Comparison of ENCODE assay signal across 20 cellular contexts in the genomic region with DNA sequence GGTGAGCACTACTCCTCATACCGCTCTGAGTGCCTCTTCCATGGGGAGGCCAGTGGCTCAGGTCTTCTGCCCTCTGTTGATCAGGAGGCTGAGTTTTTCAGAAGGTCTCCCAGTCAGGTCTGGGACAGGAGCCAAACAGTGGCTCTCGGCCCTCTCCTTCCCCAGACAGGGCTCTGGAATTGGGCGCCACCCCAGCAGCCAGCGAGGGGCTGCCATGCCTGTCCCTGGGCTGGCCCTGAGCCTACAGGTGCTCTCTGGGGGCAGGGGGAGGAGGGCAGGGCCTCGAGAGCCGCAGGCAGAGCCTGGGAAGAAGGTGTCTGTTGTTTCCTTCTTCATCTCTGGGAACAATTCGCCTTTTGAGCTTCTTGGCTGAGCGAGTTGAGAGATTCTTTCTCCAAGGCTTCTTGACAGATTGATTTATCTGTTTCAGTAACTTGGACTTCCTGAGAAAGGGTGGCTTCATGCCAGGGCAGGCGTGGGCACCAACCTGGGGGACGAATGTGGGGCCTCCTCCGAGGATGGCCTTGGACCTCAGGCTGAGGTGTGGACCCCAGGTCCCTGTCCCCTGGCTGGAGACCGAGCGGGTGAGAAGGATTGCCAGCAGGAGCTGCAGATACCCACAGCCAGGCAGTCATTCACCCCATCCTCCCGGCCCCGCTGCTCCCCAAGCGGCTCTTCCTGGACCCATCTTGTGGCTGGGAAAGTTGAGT.
"Had no signal": no experiment of that assay in that cellular context is flagged by ENCODE, and none has a peak within 500 bp of the region (broad histone marks: within the 10 kb centered on the region; RNA-seq: fewer than 3 reads in every experiment).

No MANE protein-coding gene starts in this region.

- H3K4me1 ChIP-seq: foreskin keratinocyte, uterus had no signal

- H3K4me3 Mint-ChIP-seq: activated CD4-positive, alpha-beta memory T cell treated with anti-CD3 and anti-CD28 coated beads, Interleukin-2, amount 10 ng/mL, durations not matched to agents 7 days and 5 days; activated naive CD8-positive, alpha-beta T cell; activated T-cell treated with anti-CD3 and anti-CD28 coated beads, Interleukin-2, amount 50 U/mL, for 72 hours; effector memory CD8-positive, alpha-beta T cell; nephron progenitor cell; WTC11 had no signal

- DNase-seq: activated CD4-positive, alpha-beta memory T cell treated with anti-CD3 and anti-CD28 coated beads, Interleukin-2, amount 10 ng/mL, durations not matched to agents 7 days and 5 days; activated CD4-positive, alpha-beta T cell treated with anti-CD3 and anti-CD28 coated beads for 4 hours; activated gamma-delta T cell treated with Interleukin-2 at 50 U/mL for 16 hours; activated T-cell treated with anti-CD3 and anti-CD28 coated beads, Interleukin-2, amount 50 U/mL, for 72 hours; amniotic stem cell; brain microvascular endothelial cell; cerebellar nuclear complex; effector memory CD8-positive, alpha-beta T cell; foreskin keratinocyte; left ventricle myocardium superior; nephron progenitor cell; right cardiac atrium; small intestine; stimulated activated CD4-positive, alpha-beta T cell treated with anti-CD3 and anti-CD28 coated beads, Interleukin-4, amount 100 ng/mL, for 24 hours; stimulated activated naive CD4-positive, alpha-beta T cell; T-helper 2 cell; uterus had no signal

- H3K27ac Mint-ChIP-seq: activated CD4-positive, alpha-beta memory T cell treated with anti-CD3 and anti-CD28 coated beads, Interleukin-2, amount 10 ng/mL, durations not matched to agents 7 days and 5 days; activated naive CD8-positive, alpha-beta T cell; activated T-cell treated with anti-CD3 and anti-CD28 coated beads, Interleukin-2, amount 50 U/mL, for 72 hours; effector memory CD8-positive, alpha-beta T cell; nephron progenitor cell; progenitor cell of endocrine pancreas; WTC11 had no signal

- H3K4me3 ChIP-seq: uterus had no signal

- H3K27ac ChIP-seq: brain microvascular endothelial cell, foreskin keratinocyte, uterus had no signal

- ATAC-seq: activated T-cell treated with anti-CD3 and anti-CD28 coated beads, Interleukin-2, amount 50 U/mL, for 72 hours; effector memory CD8-positive, alpha-beta T cell; foreskin keratinocyte; left ventricle myocardium superior; WTC11 had no signal

- H3K4me1 Mint-ChIP-seq: activated CD4-positive, alpha-beta memory T cell treated with anti-CD3 and anti-CD28 coated beads, Interleukin-2, amount 10 ng/mL, durations not matched to agents 7 days and 5 days had no signal

- H3K36me3 ChIP-seq: brain microvascular endothelial cell, uterus had no signal

- H3K27me3 ChIP-seq: brain microvascular endothelial cell, uterus had no signal
